ENCODE assay signal across 24 cellular contexts in genomic region chr10:75648854-75649253, GRCh38.
DNase-seq lines count a peak whose midpoint lies in the region; ATAC-seq, FAIRE-seq and TF ChIP-seq lines count a peak whose summit lies in the region.
"Had no signal": no experiment of that assay in that cellular context is flagged by ENCODE, and none has a peak within 500 bp of the region (broad histone marks: within the 10 kb centered on the region; RNA-seq: fewer than 3 reads in every experiment).

No MANE protein-coding gene starts in this region.

- no TSS peak for BruUV-seq in IMR-90 (replicated peaks; lab: Mats Ljungman, UMichigan)
- BruUV-seq in GM12878 (replicated peaks; lab: Mats Ljungman, UMichigan): no TSS peak
- BruUV-seq in Caco-2 (replicated peaks; lab: Mats Ljungman, UMichigan): no TSS peak

- H3K4me1 Mint-ChIP-seq in Caco-2 (ENCODE audit: low read depth, unreplicated experiment): peaks cover 16% of the 10 kb centered on the region
- H3K4me1 Mint-ChIP-seq in activated naive CD4-positive, alpha-beta T cell treated with anti-CD3 and anti-CD28 coated beads for 36 hours (ENCODE audit: low read depth): no peaks in the 10 kb centered on the region
- H3K4me1 Mint-ChIP-seq: T-helper 17 cell had no signal

- TF ChIP-seq EP300 in GM12878 (IDR thresholded peaks at IDR 0.05; ENCODE audit: borderline replicate concordance in 1 of 2, control insufficient read depth in 1 of 2, low read depth in 2 of 2, low read length in 2 of 2): no peak

- peaks cover 10% of the 10 kb centered on the region for H3K9me3 Mint-ChIP-seq in Caco-2 (ENCODE audit: unreplicated experiment)
- no peaks in the 10 kb centered on the region for H3K9me3 Mint-ChIP-seq in activated naive CD4-positive, alpha-beta T cell treated with anti-CD3 and anti-CD28 coated beads for 36 hours

- H3K36me3 ChIP-seq in IMR-90 (ENCODE audit: control insufficient read depth, insufficient read depth, low read length): no peaks in the 10 kb centered on the region
- no peaks in the 10 kb centered on the region for H3K36me3 ChIP-seq in GM12878 (ENCODE audit: control insufficient read depth in 2 of 2, insufficient read depth in 2 of 2, low read length in 1 of 2)
- no peaks in the 10 kb centered on the region for H3K36me3 ChIP-seq in left lung
- H3K36me3 ChIP-seq in Caco-2 (ENCODE audit: control insufficient read depth, insufficient read depth, low read length): no peaks in the 10 kb centered on the region
- H3K36me3 ChIP-seq: HAP-1, SJCRH30 had no signal

- dilution Hi-C loops in IMR-90 (cut with HindIII; ENCODE audit: low sequenced_read_pairs, unreplicated experiment): no loop called here

- H3K4me1 ChIP-seq in IMR-90 (ENCODE audit: control insufficient read depth, insufficient read depth, low read length) (no peaks in the 10 kb centered on the region), GM12878 (ENCODE audit: control insufficient read depth, insufficient read depth, low read length) (no peaks in the 10 kb centered on the region), left lung (peaks cover 0 to 18% of the 10 kb centered on the region in 2 donors), Caco-2 (peaks cover 6% of the 10 kb centered on the region)
- H3K4me1 ChIP-seq: HAP-1, SJCRH30 had no signal

- H3K9me1 ChIP-seq in IMR-90 (ENCODE audit: insufficient read depth, low read length): no peaks in the 10 kb centered on the region

- H2AK9ac ChIP-seq in IMR-90 (replicated peaks; ENCODE audit: low read depth, low read length, poor library complexity): no peak overlapping the region

- H3K79me1 ChIP-seq in IMR-90 (ENCODE audit: low read depth in 1 of 2, low read length in 2 of 2): no peaks in the 10 kb centered on the region

- H3K4ac ChIP-seq in IMR-90 (ENCODE audit: low read depth, low read length): no peak overlapping the region

- H3K36me3 Mint-ChIP-seq in Caco-2 (ENCODE audit: insufficient read depth, unreplicated experiment): no peaks in the 10 kb centered on the region
- no peaks in the 10 kb centered on the region for H3K36me3 Mint-ChIP-seq in activated naive CD4-positive, alpha-beta T cell treated with anti-CD3 and anti-CD28 coated beads for 36 hours (ENCODE audit: low read depth)

- H3K9me3 ChIP-seq in IMR-90 (ENCODE audit: control insufficient read depth, insufficient read depth, low read length) (no peaks in the 10 kb centered on the region), GM12878 (replicated peaks; ENCODE audit: control insufficient read depth, insufficient read depth, low read length) (no peaks in the 10 kb centered on the region; the same call in 2 of the 3 replicates), left lung (no peaks in the 10 kb centered on the region), Caco-2 (no peaks in the 10 kb centered on the region)
- H3K9me3 ChIP-seq: HAP-1, SJCRH30 had no signal

- no peak overlapping the region for H2BK20ac ChIP-seq in IMR-90 (ENCODE audit: low read depth, low read length)

- H4K91ac ChIP-seq in IMR-90 (ENCODE audit: insufficient read depth, low read depth, low read length): no peak overlapping the region

- H2BK120ac ChIP-seq in IMR-90 (ENCODE audit: low read depth, low read length): no peak overlapping the region

- H2BK15ac ChIP-seq in IMR-90 (ENCODE audit: low read depth, low read length): no peak overlapping the region

- in situ Hi-C loops in IMR-90 (cut with MboI; ENCODE audit: low sequenced_read_pairs) (no loop called here), GM12878 (cut with MboI) (no loop called here)

- no peaks in the 10 kb centered on the region for H3K27me3 Mint-ChIP-seq in Caco-2 (ENCODE audit: insufficient read depth, unreplicated experiment)
- H3K27me3 Mint-ChIP-seq in activated naive CD4-positive, alpha-beta T cell treated with anti-CD3 and anti-CD28 coated beads for 36 hours (ENCODE audit: low read depth): peaks cover 4% of the 10 kb centered on the region
- H3K27me3 Mint-ChIP-seq: T-helper 17 cell had no signal

- H3K4me3 ChIP-seq in IMR-90 (ENCODE audit: insufficient read depth, low read depth, low read length): no peak overlapping the region
- no peak overlapping the region for H3K4me3 ChIP-seq in GM12878
- no peak overlapping the region for H3K4me3 ChIP-seq in left lung
- no peak overlapping the region for H3K4me3 ChIP-seq in Caco-2 (ENCODE audit: low read depth, low read length)
- H3K4me3 ChIP-seq: GM23248, HAP-1, SJCRH30 had no signal

- TF ChIP-seq RAD21 in IMR-90 (IDR thresholded peaks at IDR 0.05; ENCODE audit: low read length) (no peak), GM12878 (IDR thresholded peaks at IDR 0.05; ENCODE audit: insufficient read depth, low read depth, low read length) (no peak)

- CTCF ChIA-PET in IMR-90 (lab: Yijun Ruan, JAX) (interaction anchor here (0.8 kb wide), 1 partner anchor 163 kb away, joined by 4 read pairs; no protein-coding TSS in a partner anchor), GM12878 (lab: Yijun Ruan, JAX) (interaction anchor here (0.6 kb wide), 1 partner anchor 103 kb away, joined by 3 read pairs; no protein-coding TSS in a partner anchor), Caco-2 (lab: Charles Lee) (no interaction called here)
- CTCF ChIA-PET in activated naive CD4-positive, alpha-beta T cell treated with anti-CD3 and anti-CD28 coated beads for 36 hours (lab: Charles Lee): no interaction called here

- no CpG with 5 or more reads among the region's 2 CpGs for WGBS in IMR-90 (ENCODE audit: extremely low coverage in 2 of 2, insufficient read length in 1 of 2), 2 experiments
- 0% methylated on average over 2 of the region's 2 CpGs for WGBS in GM12878 (ENCODE audit: insufficient coverage, insufficient replicate concordance, low lambda C conversion rate, missing lambda C conversion rate)

- no peak for DNase-seq in IMR-90
- no peak for DNase-seq in GM12878 (ENCODE audit: low read depth, low spot score)
- no peak for DNase-seq in left lung
- no peak for DNase-seq in Caco-2
- DNase-seq in SHP77 (lab: John Stamatoyannopoulos, UW): no peak
- DNase-seq in activated naive CD4-positive, alpha-beta T cell treated with anti-CD3 and anti-CD28 coated beads for 36 hours: no peak
- no peak for DNase-seq in A172 (ENCODE audit: low spot score)
- DNase-seq: 8988T, DMS53, GM23248, KG1, MM.1S, NCI-H1092, NCI-H1417 treated with DMSO at 0.1 percent for 48 hours, NCI-H1694 treated with DMSO at 0.1 percent for 48 hours, NCI-H2081, NCI-H345, NCI-H524, NCI-H774, SJCRH30, T-helper 17 cell had no signal

- POLR2A ChIA-PET in IMR-90 (lab: Charles Lee; ENCODE audit: unreplicated experiment) (no interaction called here), GM12878 (lab: Charles Lee) (no interaction called here), Caco-2 (lab: Charles Lee) (no interaction called here)

- TF ChIP-seq CTCF in IMR-90 (conservative IDR thresholded peaks at IDR 0.05; ENCODE audit: low read depth, low read length) (no peak), GM12878 (IDR thresholded peaks at IDR 0.05 in 2 of 3, conservative IDR thresholded peaks at IDR 0.05 in 1 of 3; ENCODE audit: control insufficient read depth in 2 of 3, extremely low read depth in 1 of 3, insufficient read depth in 1 of 3, low read depth in 3 of 3, low read length in 3 of 3) (no peak), left lung (IDR thresholded peaks at IDR 0.05) (no peak), Caco-2 (IDR thresholded peaks at IDR 0.05; ENCODE audit: insufficient read depth in 1 of 2, low read depth in 1 of 2, low read length in 1 of 2, severe bottlenecking in 1 of 2, unreplicated experiment in 1 of 2) (no peak)

- H2BK5ac ChIP-seq in IMR-90 (ENCODE audit: low read depth, low read length, poor library complexity, severe bottlenecking): no peak overlapping the region

- H3K9ac ChIP-seq in IMR-90 (ENCODE audit: low read depth, low read length) (no peak overlapping the region), GM12878 (ENCODE audit: control insufficient read depth, insufficient read depth, low read length) (no peak overlapping the region)
- H3K9ac ChIP-seq: GM23248 had no signal

- no peak overlapping the region for H3K18ac ChIP-seq in IMR-90 (ENCODE audit: low read depth, low read length)

- H4K8ac ChIP-seq in IMR-90 (ENCODE audit: low read depth in 2 of 2, low read length in 2 of 2): no peak overlapping the region

- H4K5ac ChIP-seq in IMR-90 (ENCODE audit: low read depth, low read length): no peak overlapping the region

- no peak overlapping the region for H3K14ac ChIP-seq in IMR-90 (replicated peaks; ENCODE audit: low read depth, low read length)

- RAD21 ChIA-PET in GM12878 (lab: Charles Lee; ENCODE audit: unreplicated experiment): interaction anchor here (0.6 to 1.5 kb wide), 3 partner anchors 19 to 80 kb away, joined by 3 read pairs; no protein-coding TSS in a partner anchor

- H2AFZ ChIP-seq in IMR-90 (replicated peaks; ENCODE audit: low read length, poor library complexity) (no peak overlapping the region), GM12878 (ENCODE audit: control insufficient read depth, low read depth, low read length) (no peak overlapping the region)
- H2AFZ ChIP-seq: GM23248 had no signal

- H3K27me3 ChIP-seq in IMR-90 (ENCODE audit: control insufficient read depth, insufficient read depth, low read length) (peaks cover 2% of the 10 kb centered on the region; the same call in 1 of the 2 replicates), GM12878 (replicated peaks in 1 of 2; ENCODE audit: control insufficient read depth in 2 of 2, insufficient read depth in 2 of 2, low read length in 1 of 2) (no peaks in the 10 kb centered on the region; a peak in 1 of 4 replicates), left lung (no peaks in the 10 kb centered on the region), Caco-2 (replicated peaks; ENCODE audit: control insufficient read depth, insufficient read depth, low read length) (no peaks in the 10 kb centered on the region)
- H3K27me3 ChIP-seq: SJCRH30 had no signal

- intact Hi-C loops in IMR-90 (cut with micrococcal nuclease): no loop called here
- intact Hi-C loops in GM12878 (cut with micrococcal nuclease; ENCODE audit: unreplicated experiment): loop anchor here (10.0 kb wide), 1 partner anchor 244 kb away; the partner anchor contains the start of gene ZNF503
- intact Hi-C loops in left lung (cut with DNase I): no loop called here
- intact Hi-C loops in Caco-2 (cut with micrococcal nuclease; ENCODE audit: unreplicated experiment): no loop called here
- intact Hi-C loops in activated naive CD4-positive, alpha-beta T cell treated with anti-CD3 and anti-CD28 coated beads for 36 hours (cut with micrococcal nuclease): no loop called here

- no peaks in the 10 kb centered on the region for H3K79me2 ChIP-seq in GM12878 (ENCODE audit: control insufficient read depth, insufficient read depth, low read length)

- no peak overlapping the region for H3K27ac Mint-ChIP-seq in Caco-2 (ENCODE audit: unreplicated experiment)
- H3K27ac Mint-ChIP-seq in activated naive CD4-positive, alpha-beta T cell treated with anti-CD3 and anti-CD28 coated beads for 36 hours: no peak overlapping the region
- H3K27ac Mint-ChIP-seq: T-helper 17 cell had no signal

- H3K56ac ChIP-seq in IMR-90 (ENCODE audit: extremely low read depth, insufficient read depth, low read length): no peak overlapping the region

- peak; percentile 47 for ATAC-seq in GM18511 (IDR thresholded peaks at IDR 0.05; ENCODE audit: unreplicated experiment)
- ATAC-seq in IMR-90 (ENCODE audit: low read depth): no peak
- peak; percentile 49 for ATAC-seq in GM12878
- ATAC-seq in left lung: peak; percentile 24
- ATAC-seq: SK-N-SH treated with all-trans-retinoic acid at 6 μM for 48 hours, T-helper 17 cell had no signal

- H3K4me2 ChIP-seq in IMR-90 (ENCODE audit: low read depth, low read length) (no peak overlapping the region), GM12878 (ENCODE audit: control insufficient read depth, insufficient read depth) (no peak overlapping the region)

- FAIRE-seq in GM12878 (lab: Jason Lieb, UNC): no peak

- H4K20me1 ChIP-seq in IMR-90 (ENCODE audit: insufficient read depth, low read length) (no peaks in the 10 kb centered on the region), GM12878 (ENCODE audit: control insufficient read depth, insufficient read depth) (no peaks in the 10 kb centered on the region)

- H3K4me3 Mint-ChIP-seq in Caco-2 (ENCODE audit: unreplicated experiment): no peak overlapping the region
- no peak overlapping the region for H3K4me3 Mint-ChIP-seq in activated naive CD4-positive, alpha-beta T cell treated with anti-CD3 and anti-CD28 coated beads for 36 hours
- H3K4me3 Mint-ChIP-seq: T-helper 17 cell had no signal

- SMC1A ChIA-PET in GM12878 (lab: Charles Lee; ENCODE audit: uncharacterized antibody, unreplicated experiment): interaction anchor here (1.1 to 2.1 kb wide), 3 partner anchors 12 to 247 kb away, joined by 3 to 5 read pairs (median 5); partner anchors contain the start of gene ZNF503

- H2AK5ac ChIP-seq in IMR-90 (ENCODE audit: low read depth, low read length): no peak overlapping the region

- no peak overlapping the region for H3K23ac ChIP-seq in IMR-90 (ENCODE audit: low read depth, low read length)

- H3K27ac ChIP-seq in IMR-90 (ENCODE audit: insufficient read depth, low read length) (no peak overlapping the region), GM12878 (ENCODE audit: control insufficient read depth, insufficient read depth) (no peak overlapping the region), left lung (no peak overlapping the region)
- H3K27ac ChIP-seq: GM23248, SJCRH30 had no signal

- TF ChIP-seq POLR2A in IMR-90 (IDR thresholded peaks at IDR 0.05; ENCODE audit: low read depth, low read length) (no peak), GM12878 (IDR thresholded peaks at IDR 0.05; ENCODE audit: low read depth, low read length) (no peak)

Comparison
In these comparisons a context has a peak if more than half of its experiments do, and no peak if none do; other contexts are left out.
1. CTCF ChIA-PET loops: an anchor here in IMR-90 (0.8 kb wide) and GM12878 (0.6 kb wide); none called in Caco-2 and activated naive CD4-positive, alpha-beta T cell treated with anti-CD3 and anti-CD28 coated beads for 36 hours.